Comparison of ENCODE assay signal across 21 cellular contexts in genomic region chr3:156974931-156975330, GRCh38.
"Had no signal": no experiment of that assay in that cellular context is flagged by ENCODE, and none has a peak within 500 bp of the region (broad histone marks: within the 10 kb centered on the region; RNA-seq: fewer than 3 reads in every experiment).

No MANE protein-coding gene starts in this region.

- DNase-seq: effector memory CD8-positive, alpha-beta T cell; glutamatergic neuron; immature natural killer cell; left ventricle myocardium inferior; lower lobe of right lung; naive thymus-derived CD4-positive, alpha-beta T cell; nephron progenitor cell; posterior cingulate gyrus; sigmoid colon; stimulated activated CD4-positive, alpha-beta T cell treated with anti-CD3 and anti-CD28 coated beads, Interleukin-2, amount 100 ng/mL, for 24 hours; stimulated activated CD4-positive, alpha-beta T cell treated with anti-CD3 and anti-CD28 coated beads, Interleukin-4, amount 100 ng/mL, for 4 hours; stimulated activated naive CD4-positive, alpha-beta T cell; stomach; substantia nigra; transverse colon had no signal

- H3K4me3 Mint-ChIP-seq: dendritic cell treated with granulocyte-macrophage colony-stimulating factor and Interleukin-4, amounts not matched to agents 40 ng/mL and 50 ng/mL, for 4 days; effector memory CD8-positive, alpha-beta T cell; immature natural killer cell; naive thymus-derived CD4-positive, alpha-beta T cell; nephron progenitor cell had no signal

- ATAC-seq: effector memory CD8-positive, alpha-beta T cell; gastroesophageal sphincter; lower lobe of right lung; naive thymus-derived CD4-positive, alpha-beta T cell had no signal

- H3K4me3 ChIP-seq: esophagus muscularis mucosa, gastroesophageal sphincter, left ventricle myocardium inferior, lower lobe of right lung, sigmoid colon, skin epidermis, stomach, thoracic aorta, transverse colon had no signal

- H3K27me3 ChIP-seq: esophagus muscularis mucosa, gastroesophageal sphincter, neutrophil, sigmoid colon, stomach, transverse colon had no signal

- H3K9me3 Mint-ChIP-seq: dendritic cell treated with granulocyte-macrophage colony-stimulating factor and Interleukin-4, amounts not matched to agents 40 ng/mL and 50 ng/mL, for 4 days; effector memory CD8-positive, alpha-beta T cell; immature natural killer cell; nephron progenitor cell had no signal

- H3K9me3 ChIP-seq: esophagus muscularis mucosa, gastroesophageal sphincter, left ventricle myocardium inferior, lower lobe of right lung, neutrophil, sigmoid colon, stomach, thoracic aorta, transverse colon had no signal

- H3K36me3 ChIP-seq: esophagus muscularis mucosa, gastroesophageal sphincter, left ventricle myocardium inferior, lower lobe of right lung, neutrophil, sigmoid colon, stomach, thoracic aorta, transverse colon had no signal

- H3K36me3 Mint-ChIP-seq: immature natural killer cell; naive thymus-derived CD4-positive, alpha-beta T cell had no signal

- H3K4me1 Mint-ChIP-seq: nephron progenitor cell had no signal

- H3K27ac ChIP-seq: esophagus muscularis mucosa, gastroesophageal sphincter, left ventricle myocardium inferior, lower lobe of right lung, neutrophil, sigmoid colon, skin epidermis, stomach, thoracic aorta, transverse colon had no signal

- H3K27ac Mint-ChIP-seq: dendritic cell treated with granulocyte-macrophage colony-stimulating factor and Interleukin-4, amounts not matched to agents 40 ng/mL and 50 ng/mL, for 4 days; immature natural killer cell; naive thymus-derived CD4-positive, alpha-beta T cell; nephron progenitor cell had no signal

- H3K27me3 Mint-ChIP-seq: dendritic cell treated with granulocyte-macrophage colony-stimulating factor and Interleukin-4, amounts not matched to agents 40 ng/mL and 50 ng/mL, for 4 days; effector memory CD8-positive, alpha-beta T cell had no signal

- H3K4me1 ChIP-seq: esophagus muscularis mucosa, gastroesophageal sphincter, left ventricle myocardium inferior, lower lobe of right lung, sigmoid colon, stomach, transverse colon had no signal
